In genomic region chr5:60540855-60541805, GRCh38 we compare ENCODE assay signal across 8 cellular contexts.
DNase-seq lines count a peak whose midpoint lies in the region; ATAC-seq and TF ChIP-seq lines count a peak whose summit lies in the region.

No MANE protein-coding gene starts in this region.

- no peak for DNase-seq in DND-41
- peak; percentile 29 for DNase-seq in glutamatergic neuron
- DNase-seq in MM.1S: no peak
- no peak for DNase-seq in NCI-H128 (lab: John Stamatoyannopoulos, UW; ENCODE audit: unreplicated experiment)
- DNase-seq in ovary: no peak
- DNase-seq in NCI-H1092 treated with DMSO at 0.1 percent for 48 hours (lab: John Stamatoyannopoulos, UW): no peak

- no peak for TF ChIP-seq POLR2A in ovary (IDR thresholded peaks at IDR 0.05)

- no peaks in the 10 kb centered on the region for H3K27me3 Mint-ChIP-seq in glutamatergic neuron (ENCODE audit: unreplicated experiment)

- peaks cover 13% of the 10 kb centered on the region for H3K4me1 Mint-ChIP-seq in glutamatergic neuron (ENCODE audit: low read depth, unreplicated experiment)

- no peak for TF ChIP-seq EP300 in ovary (IDR thresholded peaks at IDR 0.05)

- no peaks in the 10 kb centered on the region for H3F3A ChIP-seq in MM.1S (ENCODE audit: insufficient read depth, low read length)

- no peak overlapping the region for H3K9ac ChIP-seq in DND-41 (ENCODE audit: low read depth, low read length)
- no peak overlapping the region for H3K9ac ChIP-seq in MM.1S (ENCODE audit: low read length)

- H3K4me3 ChIP-seq in DND-41 (ENCODE audit: low read depth in 1 of 2, low read length in 2 of 2): no peak overlapping the region
- no peak overlapping the region for H3K4me3 ChIP-seq in MM.1S (ENCODE audit: low read length)
- no peak overlapping the region for H3K4me3 ChIP-seq in ovary

- WGBS in ovary, 3 donors: 35 to 45% (median 38%) methylated on average over 5 of the region's 5 CpGs

- peak; percentile 44; the same call in 1 of the 3 replicates for ATAC-seq in DND-41 (ENCODE audit: insufficient read depth, low read depth)
- ATAC-seq in GM21447 (IDR thresholded peaks at IDR 0.05; ENCODE audit: unreplicated experiment): peak; percentile 89
- peak; percentile 88 for ATAC-seq in HG03521 (IDR thresholded peaks at IDR 0.05; ENCODE audit: unreplicated experiment)

- H3K27ac Mint-ChIP-seq in glutamatergic neuron (ENCODE audit: unreplicated experiment): peak overlapping the region; percentile 15

- H3K27ac ChIP-seq in DND-41 (ENCODE audit: low read length) (no peak overlapping the region), MM.1S (ENCODE audit: low read length) (no peak overlapping the region), ovary (peak overlapping the region in 1 of 2 donors; percentile 58)

- H3K9me3 Mint-ChIP-seq in glutamatergic neuron (ENCODE audit: unreplicated experiment): no peaks in the 10 kb centered on the region

- TF ChIP-seq CTCF in DND-41 (IDR thresholded peaks at IDR 0.05; ENCODE audit: borderline replicate concordance, extremely low read depth, low read length, poor library complexity, severe bottlenecking) (no peak), glutamatergic neuron (IDR thresholded peaks at IDR 0.05; ENCODE audit: partially characterized antibody, unreplicated experiment) (no peak), MM.1S (IDR thresholded peaks at IDR 0.05; ENCODE audit: low read length) (no peak), ovary (IDR thresholded peaks at IDR 0.05) (no peak)

- H3K9me3 ChIP-seq in DND-41 (ENCODE audit: insufficient read depth, low read length, severe bottlenecking): no peaks in the 10 kb centered on the region
- H3K9me3 ChIP-seq in MM.1S (replicated peaks; ENCODE audit: insufficient read depth, low read length): no peaks in the 10 kb centered on the region
- no peaks in the 10 kb centered on the region for H3K9me3 ChIP-seq in ovary

- H3K27me3 ChIP-seq in DND-41 (ENCODE audit: insufficient read depth, low read length, poor library complexity): no peaks in the 10 kb centered on the region
- no peaks in the 10 kb centered on the region for H3K27me3 ChIP-seq in MM.1S (replicated peaks; ENCODE audit: insufficient read depth, low read length)
- no peaks in the 10 kb centered on the region for H3K27me3 ChIP-seq in ovary

- H4K20me1 ChIP-seq in DND-41 (ENCODE audit: insufficient read depth, low read length): no peaks in the 10 kb centered on the region
- no peaks in the 10 kb centered on the region for H4K20me1 ChIP-seq in MM.1S (ENCODE audit: insufficient read depth, low read length)

- intact Hi-C loops in ovary (cut with DNase I): no loop called here

- no peaks in the 10 kb centered on the region for H3K9me2 ChIP-seq in MM.1S (replicated peaks; ENCODE audit: insufficient read depth, low read length)

- H3K4me2 ChIP-seq in DND-41 (ENCODE audit: insufficient read depth, low read length): no peak overlapping the region
- H3K4me2 ChIP-seq in MM.1S (ENCODE audit: low read depth, low read length): no peak overlapping the region

- H3K36me3 ChIP-seq in DND-41 (ENCODE audit: insufficient read depth, low read length) (no peaks in the 10 kb centered on the region), MM.1S (replicated peaks; ENCODE audit: insufficient read depth, low read length) (no peaks in the 10 kb centered on the region), ovary (no peaks in the 10 kb centered on the region)

- H3K36me3 Mint-ChIP-seq in glutamatergic neuron (ENCODE audit: unreplicated experiment): no peaks in the 10 kb centered on the region

- H2AFZ ChIP-seq in DND-41 (ENCODE audit: low read depth, low read length) (no peak overlapping the region), MM.1S (ENCODE audit: low read length) (no peak overlapping the region)

- H3K79me2 ChIP-seq in DND-41 (ENCODE audit: insufficient read depth, low read length) (no peaks in the 10 kb centered on the region), MM.1S (ENCODE audit: low read length) (no peaks in the 10 kb centered on the region)

- no peaks in the 10 kb centered on the region; the same call in 1 of the 2 replicates for H3K4me1 ChIP-seq in DND-41 (ENCODE audit: insufficient read depth, low read length)
- no peaks in the 10 kb centered on the region for H3K4me1 ChIP-seq in MM.1S (ENCODE audit: low read length)
- peaks cover 9% of the 10 kb centered on the region for H3K4me1 ChIP-seq in ovary (ENCODE audit: insufficient read depth)

- no peak overlapping the region for H3K4me3 Mint-ChIP-seq in glutamatergic neuron (ENCODE audit: unreplicated experiment)
